Comparison of ENCODE assay signal across 9 cellular contexts in the genomic region with DNA sequence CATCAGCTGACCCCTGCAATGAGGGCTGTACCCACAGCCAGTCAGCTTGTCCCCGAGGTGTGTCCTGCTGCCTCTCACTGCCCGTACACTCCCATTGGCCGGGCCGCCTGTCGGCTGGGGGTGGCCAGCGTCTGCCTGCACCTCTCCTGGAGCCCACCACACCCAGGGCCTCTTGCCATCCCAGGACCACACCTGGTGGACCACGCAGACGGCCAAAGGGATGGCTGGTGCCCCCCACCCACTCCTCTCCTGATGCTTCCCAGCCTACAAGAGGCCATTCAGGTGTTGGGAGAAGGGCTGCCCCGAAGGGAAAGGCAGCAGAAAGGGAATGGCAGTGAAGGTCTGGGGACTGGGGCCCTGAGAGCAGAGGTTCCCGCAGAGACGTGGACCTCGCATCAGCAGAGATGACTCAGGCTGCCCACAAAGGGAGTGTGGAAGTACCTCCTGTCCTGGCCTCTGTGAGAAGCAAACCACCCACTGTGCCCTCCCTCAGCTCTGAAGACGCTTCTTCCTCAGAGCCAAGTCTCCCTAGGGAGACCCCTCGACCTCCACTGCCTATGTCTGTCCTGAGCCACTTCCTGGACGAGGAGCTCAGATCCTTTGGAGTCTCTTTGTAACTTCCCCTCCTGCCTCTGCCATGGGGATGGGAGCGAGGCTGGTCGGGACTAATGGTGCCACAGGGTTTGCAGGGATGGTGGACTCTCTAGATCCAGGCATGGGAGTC.
DNase-seq lines count a peak whose midpoint lies in the region; ATAC-seq and TF ChIP-seq lines count a peak whose summit lies in the region.
"Had no signal": no experiment of that assay in that cellular context is flagged by ENCODE, and none has a peak within 500 bp of the region (broad histone marks: within the 10 kb centered on the region; RNA-seq: fewer than 3 reads in every experiment).

No MANE protein-coding gene starts in this region.

- H3K36me3 ChIP-seq in trophoblast cell (ENCODE audit: control insufficient read depth in 1 of 2, insufficient read depth in 2 of 2, low read length in 2 of 2): peaks cover 22 to 25% of the 10 kb centered on the region in 2 experiments

- H3K4me2 ChIP-seq in trophoblast cell (ENCODE audit: low read length): no peak overlapping the region

- peak overlapping the region; percentile 69 for H4K8ac ChIP-seq in trophoblast cell (ENCODE audit: low read depth, low read length)

- H3K79me1 ChIP-seq in trophoblast cell (ENCODE audit: low read length): peaks cover 28% of the 10 kb centered on the region

- peak overlapping the region in 4 of 7 donors; percentile 30 to 98 (median 84) for H3K27ac Mint-ChIP-seq in CD14-positive monocyte

- H3K14ac ChIP-seq in trophoblast cell (ENCODE audit: low read length): peak overlapping the region; percentile 27

- no peaks in the 10 kb centered on the region for H3K27me3 ChIP-seq in trophoblast cell (ENCODE audit: insufficient read depth, low read length)

- H3K27ac ChIP-seq in cingulate gyrus (ENCODE audit: low read depth, low read length) (peak overlapping the region; percentile 10), trophoblast cell (ENCODE audit: low read depth, low read length) (peak overlapping the region; percentile 83)

- no peak for TF ChIP-seq CTCF in CD14-positive monocyte (IDR thresholded peaks at IDR 0.05)

- H3K4me3 Mint-ChIP-seq in CD14-positive monocyte: no peak overlapping the region

- H3K9me3 ChIP-seq in trophoblast cell (ENCODE audit: insufficient read depth, low read depth, low read length): no peaks in the 10 kb centered on the region

- peaks cover 10% of the 10 kb centered on the region for H3K79me2 ChIP-seq in trophoblast cell (ENCODE audit: control insufficient read depth, insufficient read depth, low read length, poor library complexity)

- no peaks in the 10 kb centered on the region for H3K9me3 Mint-ChIP-seq in CD14-positive monocyte

- H3K4me1 Mint-ChIP-seq in CD14-positive monocyte: peaks cover 29% of the 10 kb centered on the region

- H4K12ac ChIP-seq in trophoblast cell (ENCODE audit: low read depth, low read length): peak overlapping the region; percentile 14

- peak overlapping the region; percentile 62 for H2BK120ac ChIP-seq in trophoblast cell (ENCODE audit: insufficient read depth, low read length, poor library complexity)

- DNase-seq in CD14-positive monocyte (ENCODE audit: low spot score) (peak; percentile 46), MV-4-11 (lab: John Stamatoyannopoulos, UW) (peak; percentile 53), trophoblast cell (peak; percentile 14 to 25), COLO829 (ENCODE audit: low spot score) (no peak)
- DNase-seq in stimulated activated CD4-positive, alpha-beta T cell treated with anti-CD3 and anti-CD28 coated beads, Interleukin-4, amount 100 ng/mL, for 4 hours: no peak
- DNase-seq in effector CD4-positive, alpha-beta T cell: no peak
- DNase-seq: NCI-H2081 treated with DMSO at 0.1 percent for 48 hours had no signal

- no peak overlapping the region for H2AFZ ChIP-seq in trophoblast cell (ENCODE audit: insufficient read depth, low read length, poor library complexity)

- peak overlapping the region; percentile 1 for H2BK5ac ChIP-seq in trophoblast cell (ENCODE audit: low read depth, low read length, poor library complexity)

- peak overlapping the region; percentile 60 for H3K4ac ChIP-seq in trophoblast cell (ENCODE audit: low read depth, low read length)

- no peak for ATAC-seq in GM21381 (IDR thresholded peaks at IDR 0.05; ENCODE audit: unreplicated experiment)

- H3K23ac ChIP-seq in trophoblast cell (ENCODE audit: low read length): no peak overlapping the region

- peak overlapping the region; percentile 82 for H2AK5ac ChIP-seq in trophoblast cell (ENCODE audit: low read length)

- H3K9ac ChIP-seq in trophoblast cell (ENCODE audit: low read length): no peak overlapping the region

- peaks cover 0 to 2% (median 0%) of the 10 kb centered on the region in 3 donors for H3K27me3 Mint-ChIP-seq in CD14-positive monocyte (ENCODE audit: low read depth in 3 of 3)

- H2BK12ac ChIP-seq in trophoblast cell (ENCODE audit: low read length): peak overlapping the region; percentile 71

- H3K18ac ChIP-seq in trophoblast cell (ENCODE audit: low read length): peak overlapping the region; percentile 76

- H3K4me3 ChIP-seq in trophoblast cell (ENCODE audit: low read depth, low read length): no peak overlapping the region

- peaks cover 22 to 51% of the 10 kb centered on the region in 2 donors for H3K36me3 Mint-ChIP-seq in CD14-positive monocyte

- peaks cover 26 to 33% of the 10 kb centered on the region in 2 experiments for H3K4me1 ChIP-seq in trophoblast cell (ENCODE audit: control insufficient read depth in 1 of 2, insufficient read depth in 2 of 2, low read length in 2 of 2)

- intact Hi-C loops in CD14-positive monocyte (cut with micrococcal nuclease): loop anchor here (2.0 to 10.0 kb wide), 3 partner anchors 62 to 316 kb away; a partner anchor contains a TSS

- H4K91ac ChIP-seq in trophoblast cell (ENCODE audit: low read depth, low read length): peak overlapping the region; percentile 81

- WGBS in trophoblast cell (ENCODE audit: extremely low coverage, insufficient coverage, insufficient read length): no CpG with 5 or more reads among the region's 17 CpGs

Comparison
In these comparisons a context has a peak if more than half of its experiments do, and no peak if none do; other contexts are left out.
1. DNase-seq: peak in CD14-positive monocyte (single experiment), MV-4-11 (single experiment) and trophoblast cell (2 of 2); none in stimulated activated CD4-positive, alpha-beta T cell treated with anti-CD3 and anti-CD28 coated beads, Interleukin-4, amount 100 ng/mL, for 4 hours (0 of 2), COLO829 (single experiment) and effector CD4-positive, alpha-beta T cell (single experiment).